1 cellular context compared by ENCODE assay signal in genomic region chr12:68804654-68805591, GRCh38.
TF ChIP-seq lines count a peak whose summit lies in the region.

No MANE protein-coding gene starts in this region.

TF ChIP-seq in HepG2, 621 proteins besides CTCF, POLR2A, EP300 and RAD21 (continued from another document and continues in another):
- TF ChIP-seq BCLAF1 (IDR thresholded peaks at IDR 0.05) (no peak), ZNF557 (CRISPR knock-in tag; IDR thresholded peaks at IDR 0.05) (no peak), TAF15 (IDR thresholded peaks at IDR 0.05; ENCODE audit: low read depth, low read length, poor library complexity, severe bottlenecking) (no peak), ZNF407 (CRISPR knock-in tag; IDR thresholded peaks at IDR 0.05; ENCODE audit: not compliant biosample characterization) (peak; percentile 74), ZNF280D (CRISPR knock-in tag; IDR thresholded peaks at IDR 0.05) (peak; percentile 91), ZNF850 (CRISPR knock-in tag; conservative IDR thresholded peaks at IDR 0.05) (no peak), ZNF180 (CRISPR knock-in tag; IDR thresholded peaks at IDR 0.05; ENCODE audit: borderline replicate concordance, low read depth) (no peak), NFYB (CRISPR knock-in tag; IDR thresholded peaks at IDR 0.05) (no peak), FOXO4 (CRISPR knock-in tag; conservative IDR thresholded peaks at IDR 0.05) (no peak), ZXDC (CRISPR knock-in tag; IDR thresholded peaks at IDR 0.05) (no peak), NFATC3 (CRISPR knock-in tag; IDR thresholded peaks at IDR 0.05) (peak; percentile 90), NFKBIZ (CRISPR knock-in tag; IDR thresholded peaks at IDR 0.05) (no peak), TAF1 (CRISPR knock-in tag; IDR thresholded peaks at IDR 0.05) (peak; percentile 90), FIP1L1 (IDR thresholded peaks at IDR 0.05; ENCODE audit: borderline replicate concordance, insufficient read depth, low read depth, low read length) (no peak), TP53 (CRISPR knock-in tag; conservative IDR thresholded peaks at IDR 0.05) (peak; percentile 67), SP140L (CRISPR knock-in tag; IDR thresholded peaks at IDR 0.05; ENCODE audit: borderline replicate concordance) (no peak), ZNF678 (CRISPR knock-in tag; IDR thresholded peaks at IDR 0.05) (no peak), ZNF496 (CRISPR knock-in tag; IDR thresholded peaks at IDR 0.05; ENCODE audit: insufficient replicate concordance) (no peak), ZNF383 (CRISPR knock-in tag; IDR thresholded peaks at IDR 0.05; ENCODE audit: borderline replicate concordance) (0 out of 2 replicates have a peak, but pooled peaks have one; percentile 62), PHF8 (CRISPR knock-in tag; IDR thresholded peaks at IDR 0.05) (peak; percentile 59), ZNF12 (CRISPR knock-in tag; IDR thresholded peaks at IDR 0.05) (no peak), RAD51 (IDR thresholded peaks at IDR 0.05; ENCODE audit: borderline replicate concordance) (no peak), FLYWCH1 (CRISPR knock-in tag; IDR thresholded peaks at IDR 0.05) (no peak), GPBP1L1 (CRISPR knock-in tag; IDR thresholded peaks at IDR 0.05) (no peak), ZBTB7B (CRISPR knock-in tag; IDR thresholded peaks at IDR 0.05) (no peak), MIXL1 (CRISPR knock-in tag; IDR thresholded peaks at IDR 0.05) (peak; percentile 74), ATF3 (CRISPR knock-in tag; IDR thresholded peaks at IDR 0.05) (0 out of 2 replicates have a peak, but pooled peaks have one; percentile 37), THAP7 (CRISPR knock-in tag; IDR thresholded peaks at IDR 0.05) (no peak; the same call in 1 of the 2 replicates), NFRKB (IDR thresholded peaks at IDR 0.05) (no peak), HIVEP1 (CRISPR knock-in tag; IDR thresholded peaks at IDR 0.05) (peak; percentile 96), ZNF619 (CRISPR knock-in tag; IDR thresholded peaks at IDR 0.05) (no peak)
